9 cellular contexts compared by ENCODE assay signal in genomic region chr14:32905052-32905451, GRCh38. TPM values are rescaled to one million over a fixed set of nuclear protein-coding genes. Genes with fewer than 3 reads are reported as not detected.
"Had no signal": no experiment of that assay in that cellular context is flagged by ENCODE, and none has a peak within 500 bp of the region (broad histone marks: within the 10 kb centered on the region; RNA-seq: fewer than 3 reads in every experiment).

No MANE protein-coding gene starts in this region.

- H2AFZ ChIP-seq: GM23338 had no signal

- ATAC-seq: GM23338 had no signal

- FAIRE-seq: H1, H54, HTR-8/SVneo had no signal

- H3K4me2 ChIP-seq: GM23338, KMS-11 had no signal

- H3K4me3 ChIP-seq: GM23338 had no signal

- H3K9ac ChIP-seq: KMS-11 had no signal

- DNase-seq: H9, HCEC 1CT, KBM-7 had no signal

- H3K27ac ChIP-seq: KMS-11 had no signal

RNA-seq across cellular contexts. Expression of gene NPAS3, which starts 33.6 kb away (rescaled TPM):
- total RNA-seq: HT-29 had no signal
